Comparison of ENCODE assay signal across 8 cellular contexts in the genomic region with DNA sequence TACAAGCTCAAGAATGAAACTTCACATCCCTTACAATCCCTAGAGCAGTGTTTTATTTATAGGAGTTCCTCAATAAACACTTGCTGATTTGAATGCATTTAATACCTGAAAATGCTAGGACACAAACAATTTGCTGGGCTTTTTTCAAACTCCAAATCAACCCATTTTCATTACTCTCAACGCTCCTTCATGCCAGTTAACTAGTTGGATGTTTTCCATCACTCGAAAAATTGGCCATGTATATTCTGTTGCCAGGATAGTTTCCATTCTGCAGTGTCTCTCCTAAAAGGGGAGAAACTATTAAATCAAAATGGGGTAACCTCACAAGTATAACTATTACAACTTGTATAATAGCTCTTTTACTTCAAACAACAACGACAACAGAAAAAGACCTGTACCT. TPM values are rescaled to one million over a fixed set of nuclear protein-coding genes. Genes with fewer than 3 reads are reported as not detected.
A peak's percentile ranks its signal among the peaks of the same experiment; 100 is the strongest.
DNase-seq lines count a peak whose midpoint lies in the region; ATAC-seq, FAIRE-seq and TF ChIP-seq lines count a peak whose summit lies in the region.

No MANE protein-coding gene starts in this region.

- H3K4me3 ChIP-seq in astrocyte (ENCODE audit: insufficient read depth, low read depth, low read length) (peak overlapping the region; percentile 82), lower leg skin (ENCODE audit: low read depth, poor library complexity, severe bottlenecking) (peak overlapping the region; percentile 45), upper lobe of right lung (peak overlapping the region; percentile 68)

- peak overlapping the region; percentile 99 for H3K27ac Mint-ChIP-seq in activated naive CD4-positive, alpha-beta T cell treated with anti-CD3 and anti-CD28 coated beads, Interleukin-2, amount 50 U/mL, for 24 hours
- peak overlapping the region; percentile 98 for H3K27ac Mint-ChIP-seq in astrocyte (ENCODE audit: unreplicated experiment)

- 16 to 22% methylated on average over 3 of the region's 3 CpGs for WGBS in lower leg skin, 2 donors

- peak overlapping the region; percentile 97 for H3K9ac ChIP-seq in astrocyte (ENCODE audit: low read length)

- H3K27ac ChIP-seq in astrocyte (ENCODE audit: low read depth, low read length) (peak overlapping the region; percentile 99), upper lobe of right lung (peak overlapping the region; percentile 97)

- H3K4me1 ChIP-seq in astrocyte (ENCODE audit: insufficient read depth, low read length) (peaks cover 14% of the 10 kb centered on the region), upper lobe of right lung (peaks cover 15% of the 10 kb centered on the region)

- no peaks in the 10 kb centered on the region for H3K9me3 ChIP-seq in astrocyte (ENCODE audit: insufficient read depth, low read depth, low read length)
- H3K9me3 ChIP-seq in upper lobe of right lung = no peaks in the 10 kb centered on the region

- intact Hi-C loops in lower leg skin (cut with DNase I; ENCODE audit: low total_unique reads) = no loop called here
- intact Hi-C loops in upper lobe of right lung (cut with DNase I) = no loop called here

- H2AFZ ChIP-seq in astrocyte (ENCODE audit: low read depth, low read length) = no peak overlapping the region

- peak overlapping the region; percentile 92 for H3K4me2 ChIP-seq in astrocyte (ENCODE audit: low read length)

- peaks cover 20% of the 10 kb centered on the region for H3K4me1 Mint-ChIP-seq in activated naive CD4-positive, alpha-beta T cell treated with anti-CD3 and anti-CD28 coated beads, Interleukin-2, amount 50 U/mL, for 24 hours
- peaks cover 13% of the 10 kb centered on the region for H3K4me1 Mint-ChIP-seq in astrocyte (ENCODE audit: low read depth, unreplicated experiment)

- no peak for FAIRE-seq in astrocyte (lab: Jason Lieb, UNC)
- no peak for FAIRE-seq in D721Med (lab: Jason Lieb, UNC)

- no peak for DNase-seq in activated naive CD4-positive, alpha-beta T cell (lab: John Stamatoyannopoulos, UW)
- DNase-seq in astrocyte (ENCODE audit: low read depth) = no peak
- no peak for DNase-seq in lower leg skin (ENCODE audit: low spot score in 2 of 2)
- no peak for DNase-seq in upper lobe of right lung
- no peak for DNase-seq in GM03348 (ENCODE audit: low spot score)
- DNase-seq in D721Med (ENCODE audit: insufficient read length, low spot score) = no peak
- no peak for DNase-seq in A172 (ENCODE audit: low spot score)

- ATAC-seq in upper lobe of right lung = no peak

- TF ChIP-seq POLR2A in lower leg skin (IDR thresholded peaks at IDR 0.05) = no peak

- no peak for TF ChIP-seq CTCF in astrocyte (IDR thresholded peaks at IDR 0.05; ENCODE audit: insufficient read depth, low read depth, low read length)
- no peak for TF ChIP-seq CTCF in lower leg skin (IDR thresholded peaks at IDR 0.05)
- TF ChIP-seq CTCF in upper lobe of right lung (IDR thresholded peaks at IDR 0.05) = no peak
- no peak for TF ChIP-seq CTCF in D721Med (IDR thresholded peaks at IDR 0.05; ENCODE audit: insufficient read depth, missing control alignments)

- peaks cover 53% of the 10 kb centered on the region for H3K79me2 ChIP-seq in astrocyte (ENCODE audit: insufficient read depth, low read length)

- no peaks in the 10 kb centered on the region for H3K27me3 Mint-ChIP-seq in activated naive CD4-positive, alpha-beta T cell treated with anti-CD3 and anti-CD28 coated beads, Interleukin-2, amount 50 U/mL, for 24 hours
- no peaks in the 10 kb centered on the region for H3K27me3 Mint-ChIP-seq in astrocyte (ENCODE audit: low read depth, unreplicated experiment)

- H3K27me3 ChIP-seq in astrocyte (ENCODE audit: insufficient read depth, low read length) = no peaks in the 10 kb centered on the region
- no peaks in the 10 kb centered on the region for H3K27me3 ChIP-seq in upper lobe of right lung

- no peaks in the 10 kb centered on the region for H4K20me1 ChIP-seq in astrocyte (ENCODE audit: insufficient read depth, low read length)

- peaks cover 16% of the 10 kb centered on the region for H3K36me3 Mint-ChIP-seq in activated naive CD4-positive, alpha-beta T cell treated with anti-CD3 and anti-CD28 coated beads, Interleukin-2, amount 50 U/mL, for 24 hours
- peaks cover 23% of the 10 kb centered on the region for H3K36me3 Mint-ChIP-seq in astrocyte (ENCODE audit: low read depth, unreplicated experiment)

- peak overlapping the region; percentile 97 for H3K4me3 Mint-ChIP-seq in activated naive CD4-positive, alpha-beta T cell treated with anti-CD3 and anti-CD28 coated beads, Interleukin-2, amount 50 U/mL, for 24 hours
- H3K4me3 Mint-ChIP-seq in astrocyte (ENCODE audit: unreplicated experiment) = peak overlapping the region; percentile 90

- no peaks in the 10 kb centered on the region for H3K9me3 Mint-ChIP-seq in activated naive CD4-positive, alpha-beta T cell treated with anti-CD3 and anti-CD28 coated beads, Interleukin-2, amount 50 U/mL, for 24 hours
- no peaks in the 10 kb centered on the region for H3K9me3 Mint-ChIP-seq in astrocyte (ENCODE audit: unreplicated experiment)

- H3K36me3 ChIP-seq in astrocyte (ENCODE audit: insufficient read depth, low read length) = peaks cover 2% of the 10 kb centered on the region
- no peaks in the 10 kb centered on the region for H3K36me3 ChIP-seq in upper lobe of right lung

RNA-seq across cellular contexts. Expression of gene GBE1, which starts 1.2 kb away (rescaled TPM):
- total RNA-seq in astrocyte (58.6 and 60.3 TPM in 2 replicates), lower leg skin (10 to 100 TPM; 13.5 to 21.7 (median 15.8) TPM), upper lobe of right lung (29.2 TPM)
- total RNA-seq in A172 (2014; rRNA removed; shearing (Covaris generic)) = 65.1 and 82.9 TPM in 2 replicates
